8 cellular contexts compared by ENCODE assay signal in the genomic region with DNA sequence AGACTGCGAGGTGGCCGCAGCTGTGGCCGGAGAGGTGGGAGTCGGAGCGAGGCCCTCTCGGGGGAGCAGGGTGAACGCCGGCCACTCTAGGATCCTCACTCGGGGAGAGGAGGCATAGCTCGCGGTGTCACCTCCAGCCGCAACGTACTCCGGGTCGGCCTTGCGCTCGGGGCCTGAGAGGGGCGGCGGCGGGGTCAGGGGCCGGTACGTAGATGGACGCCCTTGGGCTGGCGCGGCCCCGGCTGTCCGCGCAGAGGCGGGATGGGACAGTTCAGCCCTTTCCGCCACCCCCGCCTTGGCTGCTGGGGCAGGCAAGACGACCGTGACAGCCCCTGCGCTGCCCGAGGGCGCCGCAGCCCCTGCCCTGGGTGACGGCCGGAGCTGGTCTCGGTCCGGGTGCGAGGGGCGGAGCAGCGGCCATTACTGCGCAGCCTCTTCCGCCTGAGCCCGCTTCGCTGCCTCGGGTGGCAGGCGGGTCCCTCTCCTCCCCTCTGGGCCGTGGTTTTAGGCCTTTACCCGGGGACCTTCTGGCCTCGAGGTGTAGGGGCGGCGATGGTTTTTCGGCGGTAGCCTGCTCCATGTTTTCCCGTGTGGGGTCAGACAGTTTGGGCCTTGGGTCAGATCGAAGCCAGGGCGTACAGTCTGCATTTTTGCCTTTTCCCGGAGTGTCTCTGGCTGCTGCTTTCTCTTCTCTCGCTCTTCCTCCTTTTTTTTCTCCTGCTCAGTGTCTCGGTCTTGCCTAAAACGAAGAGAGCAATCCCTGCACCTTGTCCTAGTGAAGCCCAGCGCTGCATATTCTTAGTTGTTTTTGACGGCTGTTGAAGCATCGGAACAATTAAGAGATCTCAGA. TPM values are rescaled to one million over a fixed set of nuclear protein-coding genes. Genes with fewer than 3 reads are reported as not detected.
DNase-seq lines count a peak whose midpoint lies in the region; ATAC-seq and TF ChIP-seq lines count a peak whose summit lies in the region.

No MANE protein-coding gene starts in this region.

- H3K79me2 ChIP-seq in ACC112 (ENCODE audit: control insufficient read depth, insufficient read depth, low read length, unreplicated experiment) = peaks cover 50% of the 10 kb centered on the region

- no peak for TF ChIP-seq CTCF in lung (IDR thresholded peaks at IDR 0.05; ENCODE audit: control extremely low read depth, extremely low read depth)

- H3K4me3 ChIP-seq in ACC112 (ENCODE audit: low read depth, low read length) (peak overlapping the region; percentile 98), lung (peak overlapping the region; percentile 87)

- H3K36me3 ChIP-seq in ACC112 (ENCODE audit: insufficient read depth, low read length) (no peaks in the 10 kb centered on the region), lung (ENCODE audit: control insufficient read depth in 2 of 2, insufficient read depth in 2 of 2, low read length in 2 of 2) (no peaks in the 10 kb centered on the region)

- peak; percentile 79 for ATAC-seq in GM18511 (IDR thresholded peaks at IDR 0.05; ENCODE audit: unreplicated experiment)
- ATAC-seq in HG02973 (IDR thresholded peaks at IDR 0.05; ENCODE audit: unreplicated experiment) = peak; percentile 64
- ATAC-seq in lung (ENCODE audit: insufficient read depth, low FRiP score) = peak; percentile 81

- H3K4me1 ChIP-seq in ACC112 (ENCODE audit: control insufficient read depth, insufficient read depth, low read length, unreplicated experiment) (peaks cover 13% of the 10 kb centered on the region), lung (ENCODE audit: control insufficient read depth in 2 of 2, insufficient read depth in 2 of 2, low read length in 2 of 2) (peaks cover 0 to 2% of the 10 kb centered on the region in 2 donors)

- peak overlapping the region; percentile 86 for H2AFZ ChIP-seq in ACC112 (ENCODE audit: low read length, unreplicated experiment)

- DNase-seq in NCI-H2227 treated with DMSO at 0.1 percent for 48 hours (lab: John Stamatoyannopoulos, UW) (peak; percentile 8), dermis blood vessel endothelial cell (peak; percentile 65), lung (ENCODE audit: low spot score) (peak; percentile 74)
- DNase-seq in activated CD4-positive, alpha-beta T cell treated with anti-CD3 and anti-CD28 coated beads, Interleukin-2, amount 50 U/mL, for 24 hours (ENCODE audit: low read depth in 1 of 2, low spot score in 1 of 2) = peak; percentile 30 to 34
- peak; percentile 14 for DNase-seq in stimulated activated CD8-positive, alpha-beta memory T cell treated with anti-CD3 and anti-CD28 coated beads, Interleukin-15, amount 100 ng/mL, for 1 hour (ENCODE audit: low read depth)

- H3K27me3 ChIP-seq in ACC112 (ENCODE audit: insufficient read depth, low read length) (no peaks in the 10 kb centered on the region), lung (ENCODE audit: control insufficient read depth, insufficient read depth) (no peaks in the 10 kb centered on the region)

- H3K9me3 ChIP-seq in lung (ENCODE audit: control insufficient read depth in 2 of 2, insufficient read depth in 1 of 2, low read length in 1 of 2) = no peaks in the 10 kb centered on the region

- 1% methylated on average over 63 to 67 of the region's 67 CpGs for WGBS in lung, 2 donors

- H3K27ac ChIP-seq in ACC112 (ENCODE audit: low read depth, low read length) (peak overlapping the region; percentile 82), lung (ENCODE audit: low read depth in 1 of 2, low read length in 1 of 2) (peak overlapping the region; percentile 98 to 99)

RNA-seq across cellular contexts. Expression of gene RNF146, which starts 0.5 kb away (rescaled TPM):
- total RNA-seq in dermis blood vessel endothelial cell (35.3 and 46.3 TPM in 2 replicates), lung (10 to 100 TPM; 38.9 to 89.4 TPM)
- 10 to 100 TPM; 30.4 to 30.9 TPM for polyA plus RNA-seq in lung

Comparison
In these comparisons a context has a peak if more than half of its experiments do, and no peak if none do; other contexts are left out.
1. Peak in every context shown above with its lines: DNase-seq, ATAC-seq, H3K4me3 ChIP-seq and H3K27ac ChIP-seq.
2. DNase-seq: peak in every context shown above with its lines; median percentile 74 in lung; 65 in dermis blood vessel endothelial cell; 32 in activated CD4-positive, alpha-beta T cell treated with anti-CD3 and anti-CD28 coated beads, Interleukin-2, amount 50 U/mL, for 24 hours; 14 in stimulated activated CD8-positive, alpha-beta memory T cell treated with anti-CD3 and anti-CD28 coated beads, Interleukin-15, amount 100 ng/mL, for 1 hour; 8 in NCI-H2227 treated with DMSO at 0.1 percent for 48 hours.